ENCODE assay signal across 8 cellular contexts in the genomic region with DNA sequence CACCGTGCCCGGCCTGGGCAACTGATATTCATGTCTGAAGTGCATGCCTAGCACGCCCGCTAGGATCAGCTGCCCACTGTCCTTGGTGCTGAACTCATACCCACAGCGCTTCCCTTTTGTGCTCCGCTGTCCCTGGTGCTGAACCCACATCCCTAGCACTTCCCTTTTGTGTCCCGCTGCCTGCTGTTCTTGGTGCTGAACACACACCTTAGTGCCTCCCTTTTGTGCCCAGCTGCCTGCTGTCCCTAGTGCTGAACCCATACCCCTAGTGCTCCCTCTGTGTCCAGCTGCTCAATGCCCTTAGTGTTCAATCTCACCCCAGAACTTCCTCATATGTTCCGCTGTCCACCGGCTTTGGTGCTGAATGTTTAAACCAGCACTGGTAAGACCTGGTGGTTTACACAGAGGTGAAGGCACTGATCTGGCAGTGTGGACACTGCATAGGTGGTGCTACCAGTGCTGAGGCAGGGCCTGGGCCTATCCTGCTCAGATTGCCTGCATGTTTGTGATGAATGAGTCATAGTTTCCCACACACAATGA. TPM values are rescaled to one million over a fixed set of nuclear protein-coding genes. Genes with fewer than 3 reads are reported as not detected.
DNase-seq lines count a peak whose midpoint lies in the region; ATAC-seq and TF ChIP-seq lines count a peak whose summit lies in the region.

No MANE protein-coding gene starts in this region.

- ATAC-seq in HG03095 (IDR thresholded peaks at IDR 0.05; ENCODE audit: unreplicated experiment): no peak

- H3K36me3 ChIP-seq in H7 (replicated peaks; ENCODE audit: control insufficient read depth, insufficient read depth, low read length) (no peaks in the 10 kb centered on the region; the same call in 1 of the 2 replicates), SK-N-MC (ENCODE audit: insufficient read depth, low read length) (no peaks in the 10 kb centered on the region), transverse colon (peaks cover 0 to 27% (median 6%) of the 10 kb centered on the region in 4 donors), BE2C (no peaks in the 10 kb centered on the region)

- in situ Hi-C loops in transverse colon (cut with MboI; ENCODE audit: low pct_ligation_motif_present in 1 of 4, low pct_unique_long_range_greater_than_20kb in 1 of 4, low sequenced_read_pairs in 3 of 4): loop anchor here in 2 of 4 donors (10.0 kb wide), 1 partner anchor 52 kb away; no protein-coding TSS in a partner anchor

- H3K4me3 ChIP-seq in H7 (ENCODE audit: insufficient read depth, low read depth, low read length) (no peak overlapping the region), SK-N-MC (no peak overlapping the region), transverse colon (no peak overlapping the region), BE2C (ENCODE audit: low read depth, low read length) (no peak overlapping the region)

- no peak for TF ChIP-seq EP300 in transverse colon (IDR thresholded peaks at IDR 0.05; ENCODE audit: low read depth)

- no peak for TF ChIP-seq POLR2A in transverse colon (IDR thresholded peaks at IDR 0.05)

- no peak overlapping the region for H3K9ac ChIP-seq in SK-N-MC (ENCODE audit: insufficient read length)

- TF ChIP-seq CTCF in transverse colon (IDR thresholded peaks at IDR 0.05) (peak in 3 of 5 experiments; percentile 16 to 45 (median 37)), BE2C (IDR thresholded peaks at IDR 0.05; ENCODE audit: low read depth, low read length) (no peak)

- no peaks in the 10 kb centered on the region for H3K4me1 ChIP-seq in transverse colon
- no peaks in the 10 kb centered on the region for H3K4me1 ChIP-seq in BE2C

- intact Hi-C loops in transverse colon (cut with DNase I; ENCODE audit: low total_unique reads): no loop called here

- H3K27me3 ChIP-seq in H7 (ENCODE audit: control insufficient read depth, insufficient read depth, low read length): no peaks in the 10 kb centered on the region
- no peaks in the 10 kb centered on the region for H3K27me3 ChIP-seq in transverse colon
- H3K27me3 ChIP-seq in BE2C: no peaks in the 10 kb centered on the region

- no peaks in the 10 kb centered on the region for H3K9me3 ChIP-seq in SK-N-MC (ENCODE audit: low read depth, low read length)
- no peaks in the 10 kb centered on the region for H3K9me3 ChIP-seq in transverse colon
- no peaks in the 10 kb centered on the region for H3K9me3 ChIP-seq in BE2C

- no peak overlapping the region for H3K27ac ChIP-seq in SK-N-MC
- H3K27ac ChIP-seq in transverse colon: no peak overlapping the region

- WGBS in transverse colon (ENCODE audit: low coverage in 1 of 2), 2 donors: 17 to 70% methylated on average over 2 to 9 of the region's 9 CpGs

- DNase-seq in H7: peak; percentile 93
- DNase-seq in SK-N-MC (ENCODE audit: low read depth, low spot score): peak; percentile 91
- DNase-seq in activated naive CD4-positive, alpha-beta T cell treated with anti-CD3 and anti-CD28 coated beads, Interleukin-2, amount 50 U/mL, for 16 hours: peak; percentile 70
- DNase-seq in glomerular visceral epithelial cell (ENCODE audit: extremely low spot score): peak; percentile 77
- peak; percentile 78 for DNase-seq in pons (ENCODE audit: low spot score)
- peak; percentile 86 for DNase-seq in transverse colon
- no peak for DNase-seq in BE2C

RNA-seq across cellular contexts. Expression of a gene that starts 26.3 kb away (rescaled TPM):
- total RNA-seq in H7 (2014; rRNA removed; shearing (Covaris generic)): not detected in 2 replicates
- total RNA-seq in transverse colon: 1 to 10 TPM in 2 of 4 donors, not detected in 2; 1.2 to 3.2 TPM
- 0.17 TPM for polyA plus RNA-seq in BE2C (2012; ENCODE audit: insufficient read depth, insufficient read length, low read depth)

RNA-seq across cellular contexts. Expression of a gene that starts 37.9 kb away (rescaled TPM):
- total RNA-seq in H7 (2014; rRNA removed; shearing (Covaris generic)): 27.7 and 34.3 TPM in 2 replicates
- 10 to 100 TPM; 26.3 to 67.7 (median 50.0) TPM for total RNA-seq in transverse colon
- polyA plus RNA-seq in BE2C (2012; ENCODE audit: insufficient read depth, insufficient read length, low read depth): 19.7 TPM

RNA-seq across cellular contexts. Expression of a gene that starts 38.6 kb away (rescaled TPM):
- total RNA-seq in H7 (2014; rRNA removed; shearing (Covaris generic)): 6.8 and 8.2 TPM in 2 replicates
- 10 to 100 TPM in 2 of 4 donors, 1 to 10 TPM in 1, under 1 TPM in 1; 1.00 to 60.2 (median 7.9) TPM for total RNA-seq in transverse colon
- 30.3 TPM for polyA plus RNA-seq in BE2C (2012; ENCODE audit: insufficient read depth, insufficient read length, low read depth)

RNA-seq across cellular contexts. Expression of a gene that starts 57.9 kb away (rescaled TPM):
- total RNA-seq in H7 (2014; rRNA removed; shearing (Covaris generic)): 104 and 109 TPM in 2 replicates
- total RNA-seq in transverse colon: 100 to 1,000 TPM in 1 of 4 donors, 10 to 100 TPM in 3; 30.3 to 136 (median 32.6) TPM
- polyA plus RNA-seq in BE2C (2012; ENCODE audit: insufficient read depth, insufficient read length, low read depth): 110 TPM

RNA-seq across cellular contexts. Expression of a gene that starts 58.2 kb away (rescaled TPM):
- 10.7 and 15.0 TPM in 2 replicates for total RNA-seq in H7 (2014; rRNA removed; shearing (Covaris generic))
- total RNA-seq in transverse colon: 10 to 100 TPM in 1 of 4 donors, 1 to 10 TPM in 3; 2.6 to 10.5 (median 5.4) TPM
- polyA plus RNA-seq in BE2C (2012; ENCODE audit: insufficient read depth, insufficient read length, low read depth): 546 TPM
